29 cellular contexts compared by ENCODE assay signal in the genomic region with DNA sequence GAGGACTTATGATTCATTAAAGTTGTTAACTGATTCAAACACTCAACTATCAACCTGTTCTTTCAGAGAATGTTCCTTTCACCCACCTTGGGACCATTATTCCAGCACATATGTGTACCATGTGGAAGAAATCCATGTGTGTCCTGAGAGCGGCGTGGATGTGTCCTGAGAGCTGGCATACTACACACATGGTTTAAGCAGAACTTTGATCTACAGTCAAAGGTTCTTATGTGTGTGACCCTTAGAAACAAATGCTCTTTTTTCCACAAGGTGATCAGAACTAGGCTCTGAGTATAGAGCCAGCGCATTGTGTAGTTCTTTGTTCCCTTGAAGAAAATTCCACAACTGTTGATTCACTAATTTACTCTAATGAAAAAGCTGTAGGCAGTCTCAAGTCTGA.
"Had no signal": no experiment of that assay in that cellular context is flagged by ENCODE, and none has a peak within 500 bp of the region (broad histone marks: within the 10 kb centered on the region; RNA-seq: fewer than 3 reads in every experiment).

No MANE protein-coding gene starts in this region.

- H3K36me3 ChIP-seq: uterus had no signal

- H3K27me3 Mint-ChIP-seq: stimulated activated memory B cell treated with anti-CD40 and anti-IgM and Interleukin-4, amounts not matched to agents 10 μg/mL and 1 μg/mL and 100 μg/mL, for 72 hours; stimulated activated naive B cell treated with anti-CD40 and anti-IgM and Interleukin-4, amounts not matched to agents 10 μg/mL and 1 μg/mL and 100 μg/mL, for 72 hours; stimulated activated naive CD8-positive, alpha-beta T cell treated with anti-CD3 and anti-CD28 coated beads, Interleukin-15, amount 100 ng/mL, for 72 hours; stimulated activated naive CD8-positive, alpha-beta T cell treated with anti-CD3 and anti-CD28 coated beads, Interleukin-15, Interleukin-2, amounts not matched to agents 100 ng/mL and 50 ng/mL, for 24 hours; type B pancreatic cell had no signal

- ATAC-seq: stimulated activated effector memory CD8-positive, alpha-beta T cell treated with anti-CD3 and anti-CD28 coated beads, Interleukin-12 subunit alpha, Interleukin-12 subunit beta, amount 100 ng/mL, for 72 hours; stimulated activated memory B cell treated with anti-CD40 and anti-IgM and Interleukin-4, amounts not matched to agents 10 μg/mL and 1 μg/mL and 100 μg/mL, for 72 hours; stimulated activated naive B cell treated with anti-CD40 and anti-IgM and Interleukin-4, amounts not matched to agents 10 μg/mL and 1 μg/mL and 100 μg/mL, for 72 hours; stimulated activated naive CD8-positive, alpha-beta T cell treated with anti-CD3 and anti-CD28 coated beads, Interleukin-15, amount 100 ng/mL, for 72 hours; stimulated activated naive CD8-positive, alpha-beta T cell treated with anti-CD3 and anti-CD28 coated beads, Interleukin-15, Interleukin-2, amounts not matched to agents 100 U/mL and 50 U/mL, for 24 hours; upper lobe of right lung had no signal

- H3K4me3 ChIP-seq: stomach, suprapubic skin, testis, thoracic aorta, thyroid gland, tibial artery, tibial nerve, transverse colon, upper lobe of left lung, upper lobe of right lung, uterus, vagina had no signal

- H3K4me3 Mint-ChIP-seq: stimulated activated effector memory CD8-positive, alpha-beta T cell treated with anti-CD3 and anti-CD28 coated beads, Interleukin-12 subunit alpha, Interleukin-12 subunit beta, amount 100 ng/mL, for 72 hours; stimulated activated memory B cell treated with anti-CD40 and anti-IgM and Interleukin-4, amounts not matched to agents 10 μg/mL and 1 μg/mL and 100 μg/mL, for 72 hours; stimulated activated naive B cell treated with anti-CD40 and anti-IgM and Interleukin-4, amounts not matched to agents 10 μg/mL and 1 μg/mL and 100 μg/mL, for 72 hours; stimulated activated naive CD8-positive, alpha-beta T cell treated with anti-CD3 and anti-CD28 coated beads, Interleukin-15, amount 100 ng/mL, for 72 hours; stimulated activated naive CD8-positive, alpha-beta T cell treated with anti-CD3 and anti-CD28 coated beads, Interleukin-15, Interleukin-2, amounts not matched to agents 100 ng/mL and 50 ng/mL, for 24 hours; type B pancreatic cell had no signal

- DNase-seq: stimulated activated CD4-positive, alpha-beta T cell treated with anti-CD3 and anti-CD28 coated beads, Interleukin-2, amount 100 ng/mL, for 48 hours; stimulated activated CD4-positive, alpha-beta T cell treated with anti-CD3 and anti-CD28 coated beads, Interleukin-4, amount 100 ng/mL, for 1 hour; stimulated activated CD4-positive, alpha-beta T cell treated with anti-CD3 and anti-CD28 coated beads, Interleukin-4, amount 100 ng/mL, for 24 hours; stimulated activated CD4-positive, alpha-beta T cell treated with anti-CD3 and anti-CD28 coated beads, Interleukin-4, amount 100 ng/mL, for 4 hours; stimulated activated CD8-positive, alpha-beta memory T cell treated with anti-CD3 and anti-CD28 coated beads, Interleukin-4, amount 100 ng/mL, for 48 hours; stimulated activated naive B cell treated with anti-CD40 and anti-IgM and Interleukin-4, amounts not matched to agents 10 μg/mL and 1 μg/mL and 100 μg/mL, for 72 hours; stimulated activated naive CD4-positive, alpha-beta T cell; stimulated activated naive CD4-positive, alpha-beta T cell treated with Interleukin-2 at 50 U/mL for 16 hours; stimulated activated naive CD8-positive, alpha-beta T cell treated with anti-CD3 and anti-CD28 coated beads, Interleukin-15, amount 100 ng/mL, for 72 hours; stimulated activated naive CD8-positive, alpha-beta T cell treated with anti-CD3 and anti-CD28 coated beads, Interleukin-15, Interleukin-2, amounts not matched to agents 100 U/mL and 50 U/mL, for 24 hours; stomach; substantia nigra; testis; thyroid gland; tibial artery; transverse colon; trophoblast cell; upper lobe of left lung; upper lobe of right lung; uterus had no signal

- H3K27ac ChIP-seq: stomach, suprapubic skin, testis, thoracic aorta, thyroid gland, tibial artery, tibial nerve, transverse colon, upper lobe of left lung, upper lobe of right lung, uterus, vagina had no signal

- H3K9me3 ChIP-seq: suprapubic skin, testis, thoracic aorta, thyroid gland, transverse colon, upper lobe of left lung, upper lobe of right lung, uterus, vagina had no signal

- H3K4me1 Mint-ChIP-seq: stimulated activated memory B cell treated with anti-CD40 and anti-IgM and Interleukin-4, amounts not matched to agents 10 μg/mL and 1 μg/mL and 100 μg/mL, for 72 hours had no signal

- H3K27ac Mint-ChIP-seq: stimulated activated effector memory CD8-positive, alpha-beta T cell treated with anti-CD3 and anti-CD28 coated beads, Interleukin-12 subunit alpha, Interleukin-12 subunit beta, amount 100 ng/mL, for 72 hours; stimulated activated memory B cell treated with anti-CD40 and anti-IgM and Interleukin-4, amounts not matched to agents 10 μg/mL and 1 μg/mL and 100 μg/mL, for 72 hours; stimulated activated naive B cell treated with anti-CD40 and anti-IgM and Interleukin-4, amounts not matched to agents 10 μg/mL and 1 μg/mL and 100 μg/mL, for 72 hours; stimulated activated naive CD8-positive, alpha-beta T cell treated with anti-CD3 and anti-CD28 coated beads, Interleukin-15, amount 100 ng/mL, for 72 hours; stimulated activated naive CD8-positive, alpha-beta T cell treated with anti-CD3 and anti-CD28 coated beads, Interleukin-15, Interleukin-2, amounts not matched to agents 100 ng/mL and 50 ng/mL, for 24 hours; type B pancreatic cell had no signal

- H3K4me1 ChIP-seq: stomach, suprapubic skin, testis, thyroid gland, tibial artery, transverse colon, upper lobe of left lung, upper lobe of right lung, uterus, vagina had no signal

- H3K27me3 ChIP-seq: stomach, suprapubic skin, testis, thyroid gland, tibial artery, tibial nerve, transverse colon, upper lobe of left lung, upper lobe of right lung, uterus, vagina had no signal

- FAIRE-seq: urothelium cell line had no signal

- H3K9me3 Mint-ChIP-seq: stimulated activated effector memory CD8-positive, alpha-beta T cell treated with anti-CD3 and anti-CD28 coated beads, Interleukin-12 subunit alpha, Interleukin-12 subunit beta, amount 100 ng/mL, for 72 hours; stimulated activated memory B cell treated with anti-CD40 and anti-IgM and Interleukin-4, amounts not matched to agents 10 μg/mL and 1 μg/mL and 100 μg/mL, for 72 hours; stimulated activated naive CD8-positive, alpha-beta T cell treated with anti-CD3 and anti-CD28 coated beads, Interleukin-15, amount 100 ng/mL, for 72 hours; stimulated activated naive CD8-positive, alpha-beta T cell treated with anti-CD3 and anti-CD28 coated beads, Interleukin-15, Interleukin-2, amounts not matched to agents 100 ng/mL and 50 ng/mL, for 24 hours; type B pancreatic cell had no signal
